ENCODE assay signal across 32 cellular contexts in genomic region chr2:182901748-182902147, GRCh38. TPM values are rescaled to one million over a fixed set of nuclear protein-coding genes. Genes with fewer than 3 reads are reported as not detected.
"Had no signal": no experiment of that assay in that cellular context is flagged by ENCODE, and none has a peak within 500 bp of the region (broad histone marks: within the 10 kb centered on the region; RNA-seq: fewer than 3 reads in every experiment).

No MANE protein-coding gene starts in this region.

- H3K4me2 ChIP-seq: KMS-11, SK-N-SH had no signal

- H3K27ac Mint-ChIP-seq: activated CD4-positive, alpha-beta T cell treated with anti-CD3 and anti-CD28 coated beads for 36 hours; activated CD8-positive, alpha-beta T cell treated with anti-CD3 and anti-CD28 coated beads for 36 hours; activated naive CD4-positive, alpha-beta T cell treated with anti-CD3 and anti-CD28 coated beads, Interleukin-2, amount 10 ng/mL, durations not matched to agents 7 days and 5 days; activated naive CD8-positive, alpha-beta T cell treated with anti-CD3 and anti-CD28 coated beads, Interleukin-2, amount 10 ng/mL, durations not matched to agents 7 days and 5 days; activated T-cell treated with anti-CD3 and anti-CD28 coated beads, Interleukin-2, amount 50 U/mL, for 72 hours; activated T-helper 2 cell treated with anti-CD3 and anti-CD28 coated beads, Interferon-gamma antibody, Interleukin-2, Interleukin-4, amounts not matched to agents 10 μg/mL and 5 μg/mL and 100 μg/mL, durations not matched to agents 14 hours and 24 hours and 36 hours had no signal

- DNase-seq: activated CD4-positive, alpha-beta T cell treated with anti-CD3 and anti-CD28 coated beads for 36 hours; activated CD4-positive, alpha-beta T cell treated with anti-CD3 and anti-CD28 coated beads, Interleukin-2, amount 50 U/mL, for 1 hour; activated CD8-positive, alpha-beta memory T cell treated with anti-CD3 and anti-CD28 coated beads, Interleukin-2, amount 50 U/mL, for 4 hours; activated CD8-positive, alpha-beta T cell treated with anti-CD3 and anti-CD28 coated beads for 36 hours; activated gamma-delta T cell treated with Interleukin-2 at 50 U/mL for 16 hours; activated naive CD4-positive, alpha-beta T cell treated with anti-CD3 and anti-CD28 coated beads, Interleukin-2, amount 10 ng/mL, durations not matched to agents 7 days and 5 days; activated naive CD8-positive, alpha-beta T cell treated with anti-CD3 and anti-CD28 coated beads, Interleukin-2, amount 10 ng/mL, durations not matched to agents 7 days and 5 days; activated T-cell treated with anti-CD3 and anti-CD28 coated beads, Interleukin-2, amount 50 U/mL, for 72 hours; aorta; NCI-H1092 treated with DMSO at 0.1 percent for 48 hours; NCI-H1417 treated with DMSO at 0.1 percent for 48 hours; NCI-H1694; NCI-H2029; NCI-H2107; NCI-H2171 treated with DMSO at 0.1 percent for 48 hours; NCI-H226; NCI-H526; NCI-H82; RPMI8226; SJCRH30; SK-N-SH; T-helper 1 cell had no signal

- H3K9ac ChIP-seq: KMS-11, SK-N-SH had no signal

- H3K36me3 ChIP-seq: breast epithelium had no signal

- H3K27me3 ChIP-seq: breast epithelium, SJCRH30 had no signal

- H3K4me3 ChIP-seq: breast epithelium, SJCRH30 had no signal

- H3K9me3 Mint-ChIP-seq: activated CD8-positive, alpha-beta T cell treated with anti-CD3 and anti-CD28 coated beads for 36 hours; activated naive CD4-positive, alpha-beta T cell treated with anti-CD3 and anti-CD28 coated beads, Interleukin-2, amount 10 ng/mL, durations not matched to agents 7 days and 5 days; activated T-cell treated with anti-CD3 and anti-CD28 coated beads, Interleukin-2, amount 50 U/mL, for 72 hours; activated T-helper 2 cell treated with anti-CD3 and anti-CD28 coated beads, Interferon-gamma antibody, Interleukin-2, Interleukin-4, amounts not matched to agents 10 μg/mL and 5 μg/mL and 100 μg/mL, durations not matched to agents 14 hours and 24 hours and 36 hours; central memory CD8-positive, alpha-beta T cell had no signal

- H3K9me3 ChIP-seq: breast epithelium, SJCRH30, SK-N-SH had no signal

- H3K4me1 ChIP-seq: breast epithelium, SJCRH30 had no signal

- H3K27me3 Mint-ChIP-seq: activated CD8-positive, alpha-beta T cell treated with anti-CD3 and anti-CD28 coated beads for 36 hours had no signal

- H3K4me1 Mint-ChIP-seq: activated CD4-positive, alpha-beta T cell treated with anti-CD3 and anti-CD28 coated beads for 36 hours; central memory CD8-positive, alpha-beta T cell had no signal

- ATAC-seq: activated CD4-positive, alpha-beta T cell treated with anti-CD3 and anti-CD28 coated beads for 36 hours; activated CD8-positive, alpha-beta T cell treated with anti-CD3 and anti-CD28 coated beads for 36 hours; activated T-cell treated with anti-CD3 and anti-CD28 coated beads, Interleukin-2, amount 50 U/mL, for 72 hours; Panc1; Right ventricle myocardium inferior had no signal

- H3K4me3 Mint-ChIP-seq: activated CD4-positive, alpha-beta T cell treated with anti-CD3 and anti-CD28 coated beads for 36 hours; activated CD8-positive, alpha-beta T cell treated with anti-CD3 and anti-CD28 coated beads for 36 hours; activated naive CD4-positive, alpha-beta T cell treated with anti-CD3 and anti-CD28 coated beads, Interleukin-2, amount 10 ng/mL, durations not matched to agents 7 days and 5 days; activated naive CD8-positive, alpha-beta T cell treated with anti-CD3 and anti-CD28 coated beads, Interleukin-2, amount 10 ng/mL, durations not matched to agents 7 days and 5 days; activated T-cell treated with anti-CD3 and anti-CD28 coated beads, Interleukin-2, amount 50 U/mL, for 72 hours; central memory CD8-positive, alpha-beta T cell had no signal

- H3K36me3 Mint-ChIP-seq: activated naive CD4-positive, alpha-beta T cell treated with anti-CD3 and anti-CD28 coated beads, Interleukin-2, amount 10 ng/mL, durations not matched to agents 7 days and 5 days had no signal

- H3K27ac ChIP-seq: breast epithelium, KMS-11, SJCRH30, VCaP had no signal

RNA-seq across cellular contexts. Expression of gene FRZB, which starts 35.3 kb away (rescaled TPM):
- total RNA-seq: activated CD4-positive, alpha-beta T cell treated with anti-CD3 and anti-CD28 coated beads for 36 hours; activated CD8-positive, alpha-beta T cell treated with anti-CD3 and anti-CD28 coated beads for 36 hours; activated naive CD8-positive, alpha-beta T cell treated with anti-CD3 and anti-CD28 coated beads, Interleukin-2, amount 10 ng/mL, durations not matched to agents 7 days and 5 days; activated T-cell treated with anti-CD3 and anti-CD28 coated beads, Interleukin-2, amount 50 U/mL, for 72 hours; activated T-helper 2 cell treated with anti-CD3 and anti-CD28 coated beads, Interferon-gamma antibody, Interleukin-2, Interleukin-4, amounts not matched to agents 10 μg/mL and 5 μg/mL and 100 μg/mL, durations not matched to agents 14 hours and 24 hours and 36 hours; NCI-H460; OCI-LY7; T-helper 2 cell treated with Interferon-gamma antibody and Interleukin-4, amounts not matched to agents 100 ng/mL and 5 ng/mL, for 36 hours had no signal
